ENCODE assay signal across 1 cellular context in genomic region chr12:23666866-23667265, GRCh38.
TF ChIP-seq lines count a peak whose summit lies in the region.

No MANE protein-coding gene starts in this region.

TF ChIP-seq in GM23338, 12 proteins besides CTCF, POLR2A, EP300 and RAD21 (continued from another document):
- TF ChIP-seq ZNF462 (CRISPR knock-in tag; IDR thresholded peaks at IDR 0.05) (no peak), STAT1 (IDR thresholded peaks at IDR 0.05; ENCODE audit: unreplicated experiment) (no peak), ZNF114 (CRISPR knock-in tag; IDR thresholded peaks at IDR 0.05) (no peak), JUNB (IDR thresholded peaks at IDR 0.05; ENCODE audit: unreplicated experiment) (no peak), EZH2phosphoT487 (IDR thresholded peaks at IDR 0.05; ENCODE audit: unreplicated experiment) (no peak), ZNF331 (CRISPR knock-in tag; IDR thresholded peaks at IDR 0.05; ENCODE audit: low read depth) (no peak), EZH2 (IDR thresholded peaks at IDR 0.05; ENCODE audit: low read depth, unreplicated experiment) (no peak)
- TF ChIP-seq, protein P1, sequence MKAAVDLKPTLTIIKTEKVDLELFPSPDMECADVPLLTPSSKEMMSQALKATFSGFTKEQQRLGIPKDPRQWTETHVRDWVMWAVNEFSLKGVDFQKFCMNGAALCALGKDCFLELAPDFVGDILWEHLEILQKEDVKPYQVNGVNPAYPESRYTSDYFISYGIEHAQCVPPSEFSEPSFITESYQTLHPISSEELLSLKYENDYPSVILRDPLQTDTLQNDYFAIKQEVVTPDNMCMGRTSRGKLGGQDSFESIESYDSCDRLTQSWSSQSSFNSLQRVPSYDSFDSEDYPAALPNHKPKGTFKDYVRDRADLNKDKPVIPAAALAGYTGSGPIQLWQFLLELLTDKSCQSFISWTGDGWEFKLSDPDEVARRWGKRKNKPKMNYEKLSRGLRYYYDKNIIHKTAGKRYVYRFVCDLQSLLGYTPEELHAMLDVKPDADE (IDR thresholded peaks at IDR 0.05) = no peak
